Comparison of ENCODE assay signal across 16 cellular contexts in genomic region chr6:116019428-116019827, GRCh38. TPM values are rescaled to one million over a fixed set of nuclear protein-coding genes. Genes with fewer than 3 reads are reported as not detected.
DNase-seq lines count a peak whose midpoint lies in the region; ATAC-seq and TF ChIP-seq lines count a peak whose summit lies in the region.
"Had no signal": no experiment of that assay in that cellular context is flagged by ENCODE, and none has a peak within 500 bp of the region (broad histone marks: within the 10 kb centered on the region; RNA-seq: fewer than 3 reads in every experiment).

No MANE protein-coding gene starts in this region.

- no peak overlapping the region for H3K27ac ChIP-seq in left ventricle myocardium inferior (replicated peaks)
- H3K27ac ChIP-seq: epithelial cell of prostate, parathyroid adenoma had no signal

- peak; percentile 7 for DNase-seq in astrocyte of the hippocampus (ENCODE audit: low read depth, low spot score)
- no peak for DNase-seq in kidney glomerular epithelial cell (lab: John Stamatoyannopoulos, UW)
- no peak for DNase-seq in NCI-H1694 (lab: John Stamatoyannopoulos, UW)
- no peak for DNase-seq in left ventricle myocardium inferior
- no peak for DNase-seq in stimulated activated CD4-positive, alpha-beta T cell treated with anti-CD3 and anti-CD28 coated beads, Interleukin-15, amount 100 ng/mL, for 24 hours
- DNase-seq: activated CD4-positive, alpha-beta T cell treated with anti-CD3 and anti-CD28 coated beads, Interleukin-2, amount 50 U/mL, for 4 hours; amygdala; DMS79; left cardiac atrium; NCI-H1436 treated with DMSO at 0.1 percent for 48 hours; SHP77 had no signal

- no peaks in the 10 kb centered on the region for H3K27me3 ChIP-seq in left ventricle myocardium inferior (ENCODE audit: low read depth)

- H3K4me3 ChIP-seq in left ventricle myocardium inferior, result no peak overlapping the region

- no peaks in the 10 kb centered on the region for H3K36me3 ChIP-seq in left ventricle myocardium inferior

- H3K9me3 ChIP-seq in left ventricle myocardium inferior (replicated peaks), result no peaks in the 10 kb centered on the region

- no peak for TF ChIP-seq CTCF in left ventricle myocardium inferior (IDR thresholded peaks at IDR 0.05; ENCODE audit: borderline replicate concordance)

- ATAC-seq in GM18520 (IDR thresholded peaks at IDR 0.05; ENCODE audit: unreplicated experiment) (peak; percentile 76), GM21390 (IDR thresholded peaks at IDR 0.05; ENCODE audit: unreplicated experiment) (peak; percentile 77), HG03066 (IDR thresholded peaks at IDR 0.05; ENCODE audit: low read depth, unreplicated experiment) (peak; percentile 76)

- peaks cover 45% of the 10 kb centered on the region for H3K4me1 ChIP-seq in left ventricle myocardium inferior
- H3K4me1 ChIP-seq: parathyroid adenoma had no signal

- intact Hi-C loops in left ventricle myocardium inferior (cut with micrococcal nuclease), result no loop called here

RNA-seq across cellular contexts. Expression of gene FRK, which starts 41.3 kb away (rescaled TPM):
- total RNA-seq in left ventricle myocardium inferior, result 11.2 TPM
